Comparison of ENCODE assay signal across 1 cellular context in the genomic region with DNA sequence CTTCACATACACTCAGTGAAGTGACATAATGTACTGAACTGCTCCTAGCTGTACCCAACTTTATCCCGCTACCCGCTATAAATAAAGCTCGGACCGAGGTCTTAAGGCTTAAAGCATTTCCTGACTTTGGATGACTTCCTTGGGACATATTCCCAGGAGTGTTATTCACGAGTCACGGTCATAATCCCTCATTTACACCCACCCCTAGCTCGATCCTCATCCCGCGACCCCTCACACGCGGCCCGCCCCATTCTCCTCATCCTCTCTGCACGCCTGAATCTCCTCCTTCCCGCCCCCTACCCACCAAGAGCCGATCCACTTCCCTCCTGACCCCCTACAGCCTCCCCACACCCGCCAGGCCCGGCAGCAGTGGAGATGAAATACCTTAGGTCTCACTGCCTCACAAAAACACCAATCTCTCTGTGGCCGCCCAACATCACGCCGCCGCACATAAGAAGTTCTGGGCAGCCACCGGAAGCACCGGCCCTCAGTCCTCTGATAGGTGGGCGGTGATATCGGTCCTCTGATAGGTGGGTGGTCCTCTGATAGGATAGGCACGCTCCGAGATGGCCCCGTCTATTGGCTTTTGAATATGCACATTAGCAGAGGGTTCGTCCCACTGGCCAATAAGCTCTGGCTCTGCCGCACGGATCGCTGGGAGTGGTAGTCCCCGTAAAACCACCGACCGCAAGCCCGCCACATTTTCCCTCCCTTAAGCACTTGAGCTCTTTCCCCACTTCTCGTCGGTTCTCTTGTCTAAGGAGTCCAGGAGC.
TF ChIP-seq lines count a peak whose summit lies in the region.

Gene WDCP (minus strand): TSS at position 462 of the 773 bp plus-strand sequence. CDS start 7,897 bp downstream, outside the sequence.

TF ChIP-seq in K562, 482 proteins besides CTCF, POLR2A, EP300 and RAD21 (continued from another document and continues in another):
- TF ChIP-seq ZNF280B (CRISPR knock-in tag; IDR thresholded peaks at IDR 0.05) (no peak), KAT8 (IDR thresholded peaks at IDR 0.05; ENCODE audit: low read depth) (no peak), SMAD4 (CRISPR knock-in tag; conservative IDR thresholded peaks at IDR 0.05) (no peak), MBD1 (CRISPR knock-in tag; IDR thresholded peaks at IDR 0.05) (no peak), PHF8 (IDR thresholded peaks at IDR 0.05; ENCODE audit: borderline replicate concordance, low read length) (peak; percentile 82; the same call in 1 of the 2 replicates), ZBTB8A (IDR thresholded peaks at IDR 0.05; ENCODE audit: partially characterized antibody) (no peak), TAF7 (tag; IDR thresholded peaks at IDR 0.05) (peak; percentile 80), ZNF146 (CRISPR knock-in tag; IDR thresholded peaks at IDR 0.05; ENCODE audit: unreplicated experiment) (no peak), FOXJ2 (tag; IDR thresholded peaks at IDR 0.05) (no peak), ATF1 (CRISPR knock-in tag; IDR thresholded peaks at IDR 0.05) (no peak), ATF1 (tag; IDR thresholded peaks at IDR 0.05) (peak; percentile 76), HDAC6 (IDR thresholded peaks at IDR 0.05; ENCODE audit: low read depth, low read length) (no peak), NFIX (CRISPR knock-in tag; IDR thresholded peaks at IDR 0.05; ENCODE audit: low read depth) (no peak), NBN (IDR thresholded peaks at IDR 0.05; ENCODE audit: low read depth) (no peak), DNMT1 (IDR thresholded peaks at IDR 0.05) (no peak), ZNF76 (CRISPR knock-in tag; IDR thresholded peaks at IDR 0.05; ENCODE audit: borderline replicate concordance) (no peak), WHSC1 (IDR thresholded peaks at IDR 0.05; ENCODE audit: low read length) (no peak), IRF9 (tag; IDR thresholded peaks at IDR 0.05) (no peak), CEBPB (tag; IDR thresholded peaks at IDR 0.05) (no peak), XRCC4 (IDR thresholded peaks at IDR 0.05; ENCODE audit: extremely low read depth, insufficient read depth, insufficient read length) (no peak), ZKSCAN3 (CRISPR knock-in tag; IDR thresholded peaks at IDR 0.05) (no peak), TAF1 (IDR thresholded peaks at IDR 0.05; ENCODE audit: control insufficient read depth, extremely low read depth, insufficient read depth, low read length, severe bottlenecking) (peak; percentile 95), ZNF41 (CRISPR knock-in tag; conservative IDR thresholded peaks at IDR 0.05) (no peak), MEF2A (IDR thresholded peaks at IDR 0.05; ENCODE audit: control insufficient read depth, low read depth, low read length) (no peak), SAFB (IDR thresholded peaks at IDR 0.05; ENCODE audit: borderline replicate concordance, low read depth, low read length) (no peak), KLF16 (IDR thresholded peaks at IDR 0.05) (no peak), SOX6 (IDR thresholded peaks at IDR 0.05) (no peak), ZNF445 (CRISPR knock-in tag; IDR thresholded peaks at IDR 0.05; ENCODE audit: low read depth) (no peak), DPF2 (IDR thresholded peaks at IDR 0.05) (no peak; the same call in 1 of the 2 replicates), TCF15 (CRISPR knock-in tag; IDR thresholded peaks at IDR 0.05) (no peak), ZBTB7A (IDR thresholded peaks at IDR 0.05; ENCODE audit: borderline replicate concordance, control insufficient read depth, low read depth, low read length) (peak; percentile 54; the same call in 1 of the 2 replicates), ELF4 (CRISPR knock-in tag; IDR thresholded peaks at IDR 0.05) (peak; percentile 94), ZSCAN29 (IDR thresholded peaks at IDR 0.05) (no peak), TAF9B (IDR thresholded peaks at IDR 0.05; ENCODE audit: partially characterized antibody) (peak; percentile 86), THRAP3 (IDR thresholded peaks at IDR 0.05; ENCODE audit: borderline replicate concordance) (no peak), TCF7 (IDR thresholded peaks at IDR 0.05; ENCODE audit: borderline replicate concordance) (no peak), ETV5 (CRISPR knock-in tag; IDR thresholded peaks at IDR 0.05; ENCODE audit: low read depth) (0 out of 2 replicates have a peak, but pooled peaks have one; percentile 29), NUFIP1 (IDR thresholded peaks at IDR 0.05; ENCODE audit: partially characterized antibody) (no peak), RB1 (IDR thresholded peaks at IDR 0.05; ENCODE audit: low read depth) (no peak), ZNF217 (CRISPR knock-in tag; IDR thresholded peaks at IDR 0.05) (no peak), BCL6 (CRISPR knock-in tag; IDR thresholded peaks at IDR 0.05) (no peak), KDM5B (IDR thresholded peaks at IDR 0.05; ENCODE audit: insufficient replicate concordance, low read depth, low read length) (peak; percentile 87), LCOR (CRISPR knock-in tag; IDR thresholded peaks at IDR 0.05) (no peak), ZNF785 (CRISPR knock-in tag; IDR thresholded peaks at IDR 0.05) (no peak), ZBTB2 (IDR thresholded peaks at IDR 0.05) (peak; percentile 56; the same call in 1 of the 2 replicates), IFI16 (CRISPR knock-in tag; IDR thresholded peaks at IDR 0.05) (no peak), HDAC2 (IDR thresholded peaks at IDR 0.05) (0 out of 2 replicates have a peak, but pooled peaks have one; percentile 84), CAMTA2 (CRISPR knock-in tag; conservative IDR thresholded peaks at IDR 0.05) (no peak), SMARCE1 (IDR thresholded peaks at IDR 0.05) (0 out of 2 replicates have a peak, but pooled peaks have one; percentile 26), ZNF507 (tag; conservative IDR thresholded peaks at IDR 0.05) (no peak), ATF3 (IDR thresholded peaks at IDR 0.05) (no peak), ATF3 (CRISPR knock-in tag; conservative IDR thresholded peaks at IDR 0.05) (no peak), ZNF57 (CRISPR knock-in tag; IDR thresholded peaks at IDR 0.05) (no peak), SRF (CRISPR knock-in tag; IDR thresholded peaks at IDR 0.05) (no peak), YBX1 (IDR thresholded peaks at IDR 0.05) (no peak), RUNX1 (IDR thresholded peaks at IDR 0.05; ENCODE audit: low read depth) (no peak)
- TF ChIP-seq, protein P1, sequence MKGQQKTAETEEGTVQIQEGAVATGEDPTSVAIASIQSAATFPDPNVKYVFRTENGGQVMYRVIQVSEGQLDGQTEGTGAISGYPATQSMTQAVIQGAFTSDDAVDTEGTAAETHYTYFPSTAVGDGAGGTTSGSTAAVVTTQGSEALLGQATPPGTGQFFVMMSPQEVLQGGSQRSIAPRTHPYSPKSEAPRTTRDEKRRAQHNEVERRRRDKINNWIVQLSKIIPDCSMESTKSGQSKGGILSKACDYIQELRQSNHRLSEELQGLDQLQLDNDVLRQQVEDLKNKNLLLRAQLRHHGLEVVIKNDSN (CRISPR knock-in tag; IDR thresholded peaks at IDR 0.05) = no peak
- TF ChIP-seq, protein P2, sequence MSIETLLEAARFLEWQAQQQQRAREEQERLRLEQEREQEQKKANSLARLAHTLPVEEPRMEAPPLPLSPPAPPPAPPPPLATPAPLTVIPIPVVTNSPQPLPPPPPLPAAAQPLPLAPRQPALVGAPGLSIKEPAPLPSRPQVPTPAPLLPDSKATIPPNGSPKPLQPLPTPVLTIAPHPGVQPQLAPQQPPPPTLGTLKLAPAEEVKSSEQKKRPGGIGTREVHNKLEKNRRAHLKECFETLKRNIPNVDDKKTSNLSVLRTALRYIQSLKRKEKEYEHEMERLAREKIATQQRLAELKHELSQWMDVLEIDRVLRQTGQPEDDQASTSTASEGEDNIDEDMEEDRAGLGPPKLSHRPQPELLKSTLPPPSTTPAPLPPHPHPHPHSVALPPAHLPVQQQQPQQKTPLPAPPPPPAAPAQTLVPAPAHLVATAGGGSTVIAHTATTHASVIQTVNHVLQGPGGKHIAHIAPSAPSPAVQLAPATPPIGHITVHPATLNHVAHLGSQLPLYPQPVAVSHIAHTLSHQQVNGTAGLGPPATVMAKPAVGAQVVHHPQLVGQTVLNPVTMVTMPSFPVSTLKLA (conservative IDR thresholded peaks at IDR 0.05) = peak; percentile 55 to 79; a peak in 3 of 4 replicates
- TF ChIP-seq, protein P3, sequence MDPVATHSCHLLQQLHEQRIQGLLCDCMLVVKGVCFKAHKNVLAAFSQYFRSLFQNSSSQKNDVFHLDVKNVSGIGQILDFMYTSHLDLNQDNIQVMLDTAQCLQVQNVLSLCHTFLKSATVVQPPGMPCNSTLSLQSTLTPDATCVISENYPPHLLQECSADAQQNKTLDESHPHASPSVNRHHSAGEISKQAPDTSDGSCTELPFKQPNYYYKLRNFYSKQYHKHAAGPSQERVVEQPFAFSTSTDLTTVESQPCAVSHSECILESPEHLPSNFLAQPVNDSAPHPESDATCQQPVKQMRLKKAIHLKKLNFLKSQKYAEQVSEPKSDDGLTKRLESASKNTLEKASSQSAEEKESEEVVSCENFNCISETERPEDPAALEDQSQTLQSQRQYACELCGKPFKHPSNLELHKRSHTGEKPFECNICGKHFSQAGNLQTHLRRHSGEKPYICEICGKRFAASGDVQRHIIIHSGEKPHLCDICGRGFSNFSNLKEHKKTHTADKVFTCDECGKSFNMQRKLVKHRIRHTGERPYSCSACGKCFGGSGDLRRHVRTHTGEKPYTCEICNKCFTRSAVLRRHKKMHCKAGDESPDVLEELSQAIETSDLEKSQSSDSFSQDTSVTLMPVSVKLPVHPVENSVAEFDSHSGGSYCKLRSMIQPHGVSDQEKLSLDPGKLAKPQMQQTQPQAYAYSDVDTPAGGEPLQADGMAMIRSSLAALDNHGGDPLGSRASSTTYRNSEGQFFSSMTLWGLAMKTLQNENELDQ (CRISPR knock-in tag; IDR thresholded peaks at IDR 0.05; ENCODE audit: borderline replicate concordance) = peak; percentile 31; the same call in 1 of the 2 replicates
